In the genomic region with DNA sequence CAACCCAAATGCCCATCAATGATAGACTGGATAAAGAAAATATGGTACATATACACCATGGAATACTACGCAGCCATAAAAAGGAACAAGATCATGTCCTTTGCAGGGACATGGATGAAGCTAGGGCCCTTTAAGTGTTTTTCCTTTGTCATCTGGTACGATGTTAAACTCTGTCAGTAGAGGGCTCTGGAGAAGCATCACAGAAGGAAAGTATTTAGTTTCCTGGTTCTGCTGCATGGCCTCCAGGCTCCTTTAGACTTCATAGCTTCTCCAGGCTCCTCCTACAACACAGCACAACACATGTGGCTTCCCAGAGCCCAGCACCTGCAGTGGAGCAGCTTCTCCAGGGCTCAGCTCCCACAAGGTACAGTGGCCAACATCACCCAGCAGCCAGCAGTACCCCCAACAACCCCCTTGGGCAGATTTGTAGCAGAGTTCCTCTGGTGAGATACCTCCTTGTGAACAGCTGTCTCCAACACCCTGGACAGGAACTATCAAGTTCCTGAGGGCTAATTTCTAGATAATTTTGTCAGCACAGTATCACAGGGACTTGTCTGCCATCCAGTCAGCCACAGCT, we compare ENCODE assay signal across 8 cellular contexts.
DNase-seq lines count a peak whose midpoint lies in the region; ATAC-seq and TF ChIP-seq lines count a peak whose summit lies in the region.

No MANE protein-coding gene starts in this region.

- no peak overlapping the region for H3K4me3 Mint-ChIP-seq in activated CD8-positive, alpha-beta memory T cell treated with anti-CD3 and anti-CD28 coated beads, Interleukin-2, amount 10 ng/mL, durations not matched to agents 7 days and 5 days

- TF ChIP-seq CTCF in ascending aorta (IDR thresholded peaks at IDR 0.05) (peak; percentile 9 to 39 (median 19)), testis (IDR thresholded peaks at IDR 0.05) (peak in 1 of 3 experiments; percentile 17)

- H3K27ac ChIP-seq in ascending aorta (no peak overlapping the region), testis (no peak overlapping the region)

- intact Hi-C loops in ascending aorta (cut with DNase I), result loop anchor here (2.0 to 5.0 kb wide), 2 partner anchors 65 to 80 kb away; partner anchors contain the start of gene KCTD12
- intact Hi-C loops in testis (cut with DNase I; ENCODE audit: low total_unique reads), result no loop called here

- WGBS in testis, 2 donors, result 64 to 65% methylated on average over 2 of the region's 2 CpGs

- H3K9me3 ChIP-seq in ascending aorta, result no peaks in the 10 kb centered on the region
- no peaks in the 10 kb centered on the region for H3K9me3 ChIP-seq in testis

- H3K27me3 ChIP-seq in ascending aorta (no peaks in the 10 kb centered on the region), testis (no peaks in the 10 kb centered on the region)

- H3K4me1 ChIP-seq in ascending aorta, result no peaks in the 10 kb centered on the region
- H3K4me1 ChIP-seq in testis, result peaks cover 13% of the 10 kb centered on the region

- H3K4me3 ChIP-seq in ascending aorta (no peak overlapping the region), testis (no peak overlapping the region)

- peak; percentile 30 for ATAC-seq in activated CD8-positive, alpha-beta memory T cell treated with anti-CD3 and anti-CD28 coated beads, Interleukin-2, amount 10 ng/mL, durations not matched to agents 7 days and 5 days
- peak; percentile 61 for ATAC-seq in HG03469 (IDR thresholded peaks at IDR 0.05; ENCODE audit: unreplicated experiment)

- H3K27ac Mint-ChIP-seq in activated CD8-positive, alpha-beta memory T cell treated with anti-CD3 and anti-CD28 coated beads, Interleukin-2, amount 10 ng/mL, durations not matched to agents 7 days and 5 days, result no peak overlapping the region

- no peaks in the 10 kb centered on the region for H3K4me1 Mint-ChIP-seq in activated CD8-positive, alpha-beta memory T cell treated with anti-CD3 and anti-CD28 coated beads, Interleukin-2, amount 10 ng/mL, durations not matched to agents 7 days and 5 days

- H3K36me3 ChIP-seq in ascending aorta (no peaks in the 10 kb centered on the region), testis (ENCODE audit: low read depth, missing control alignments) (no peaks in the 10 kb centered on the region)

- no peaks in the 10 kb centered on the region for H3K9me3 Mint-ChIP-seq in activated CD8-positive, alpha-beta memory T cell treated with anti-CD3 and anti-CD28 coated beads, Interleukin-2, amount 10 ng/mL, durations not matched to agents 7 days and 5 days (ENCODE audit: low read depth)

- TF ChIP-seq POLR2A in testis (IDR thresholded peaks at IDR 0.05), result no peak

- H3K27me3 Mint-ChIP-seq in activated CD8-positive, alpha-beta memory T cell treated with anti-CD3 and anti-CD28 coated beads, Interleukin-2, amount 10 ng/mL, durations not matched to agents 7 days and 5 days, result peaks cover 13% of the 10 kb centered on the region

- no peak for DNase-seq in activated CD8-positive, alpha-beta memory T cell treated with anti-CD3 and anti-CD28 coated beads, Interleukin-2, amount 10 ng/mL, durations not matched to agents 7 days and 5 days
- DNase-seq in activated CD8-positive, alpha-beta memory T cell treated with anti-CD3 and anti-CD28 coated beads for 24 hours, result no peak
- DNase-seq in ascending aorta (ENCODE audit: low spot score in 2 of 2) (no peak), mucosa of gallbladder (ENCODE audit: low spot score) (peak; percentile 16), testis (no peak), putamen (ENCODE audit: low spot score) (no peak), Ammon's horn (ENCODE audit: low spot score) (no peak)

- CTCF ChIA-PET in activated CD8-positive, alpha-beta memory T cell treated with anti-CD3 and anti-CD28 coated beads, Interleukin-2, amount 10 ng/mL, durations not matched to agents 7 days and 5 days (lab: Charles Lee), result interaction anchor here (0.9 to 2.2 kb wide), 2 partner anchors 32 to 81 kb away, joined by 3 to 16 read pairs; no protein-coding TSS in a partner anchor

- no peaks in the 10 kb centered on the region for H3K36me3 Mint-ChIP-seq in activated CD8-positive, alpha-beta memory T cell treated with anti-CD3 and anti-CD28 coated beads, Interleukin-2, amount 10 ng/mL, durations not matched to agents 7 days and 5 days
